Comparison of ENCODE assay signal across 18 cellular contexts in genomic region chr22:30755760-30756124, GRCh38.
DNase-seq lines count a peak whose midpoint lies in the region; ATAC-seq and TF ChIP-seq lines count a peak whose summit lies in the region.
"Had no signal": no experiment of that assay in that cellular context is flagged by ENCODE, and none has a peak within 500 bp of the region (broad histone marks: within the 10 kb centered on the region; RNA-seq: fewer than 3 reads in every experiment).

No MANE protein-coding gene starts in this region.

- H3K4me1 Mint-ChIP-seq in HFFc6 (ENCODE audit: low read depth): peaks cover 25% of the 10 kb centered on the region; the same call in 1 of the 2 replicates
- no peaks in the 10 kb centered on the region for H3K4me1 Mint-ChIP-seq in stimulated activated memory B cell treated with anti-CD40 and anti-IgM and Interleukin-4, amounts not matched to agents 10 μg/mL and 1 μg/mL and 100 μg/mL, for 72 hours
- H3K4me1 Mint-ChIP-seq: activated naive CD8-positive, alpha-beta T cell treated with anti-CD3 and anti-CD28 coated beads, Interleukin-2, amount 50 U/mL, for 24 hours; immature natural killer cell had no signal

- no peaks in the 10 kb centered on the region for H3K9me3 ChIP-seq in RWPE2 (ENCODE audit: severe bottlenecking)
- no peaks in the 10 kb centered on the region for H3K9me3 ChIP-seq in MM.1S (replicated peaks; ENCODE audit: insufficient read depth, low read length)

- no peak overlapping the region for H3K4me2 ChIP-seq in MM.1S (ENCODE audit: low read depth, low read length)

- no peaks in the 10 kb centered on the region for H3K9me3 Mint-ChIP-seq in HFFc6
- H3K9me3 Mint-ChIP-seq in stimulated activated memory B cell treated with anti-CD40 and anti-IgM and Interleukin-4, amounts not matched to agents 10 μg/mL and 1 μg/mL and 100 μg/mL, for 72 hours: peaks cover 4% of the 10 kb centered on the region
- H3K9me3 Mint-ChIP-seq: activated naive CD8-positive, alpha-beta T cell treated with anti-CD3 and anti-CD28 coated beads, Interleukin-2, amount 50 U/mL, for 24 hours; activated T-cell treated with anti-CD3 and anti-CD28 coated beads, Interleukin-2, amount 50 U/mL, for 4 hours; dendritic cell treated with granulocyte-macrophage colony-stimulating factor and Interleukin-4, amounts not matched to agents 40 ng/mL and 50 ng/mL, for 4 days; immature natural killer cell; T-helper 1 cell treated with Interleukin-12 subunit alpha and Interleukin-12 subunit beta and Interleukin-4 antibody, amounts not matched to agents 30 μg/mL and 1 μg/mL, for 36 hours had no signal

- no peaks in the 10 kb centered on the region for H4K20me1 ChIP-seq in MM.1S (ENCODE audit: insufficient read depth, low read length)

- no peak for DNase-seq in HFFc6
- no peak for DNase-seq in RWPE2 (ENCODE audit: low spot score)
- no peak for DNase-seq in left colon
- DNase-seq in MM.1S: no peak
- DNase-seq in NCI-H345 (lab: John Stamatoyannopoulos, UW): no peak
- DNase-seq in NCI-H1694 treated with DMSO at 0.1 percent for 48 hours (lab: John Stamatoyannopoulos, UW): no peak
- DNase-seq: GF-D8, NCI-H2107 had no signal

- H3K36me3 ChIP-seq in RWPE2 (ENCODE audit: low read depth) (no peaks in the 10 kb centered on the region), MM.1S (replicated peaks; ENCODE audit: insufficient read depth, low read length) (no peaks in the 10 kb centered on the region)

- no peaks in the 10 kb centered on the region for H3K9me2 ChIP-seq in MM.1S (replicated peaks; ENCODE audit: insufficient read depth, low read length)

- H3K79me2 ChIP-seq in MM.1S (ENCODE audit: low read length): no peaks in the 10 kb centered on the region

- H3K4me3 Mint-ChIP-seq in HFFc6: no peak overlapping the region
- H3K4me3 Mint-ChIP-seq in stimulated activated memory B cell treated with anti-CD40 and anti-IgM and Interleukin-4, amounts not matched to agents 10 μg/mL and 1 μg/mL and 100 μg/mL, for 72 hours: no peak overlapping the region
- H3K4me3 Mint-ChIP-seq: activated CD8-positive, alpha-beta memory T cell treated with anti-CD3 and anti-CD28 coated beads, Interleukin-2, amount 10 ng/mL, durations not matched to agents 7 days and 5 days; activated naive CD8-positive, alpha-beta T cell treated with anti-CD3 and anti-CD28 coated beads, Interleukin-2, amount 50 U/mL, for 24 hours; activated T-cell treated with anti-CD3 and anti-CD28 coated beads, Interleukin-2, amount 50 U/mL, for 4 hours; dendritic cell treated with granulocyte-macrophage colony-stimulating factor and Interleukin-4, amounts not matched to agents 40 ng/mL and 50 ng/mL, for 4 days; immature natural killer cell; T-helper 1 cell treated with Interleukin-12 subunit alpha and Interleukin-12 subunit beta and Interleukin-4 antibody, amounts not matched to agents 30 μg/mL and 1 μg/mL, for 36 hours had no signal

- H3K4me3 ChIP-seq in RWPE2 (ENCODE audit: severe bottlenecking) (no peak overlapping the region), MM.1S (ENCODE audit: low read length) (no peak overlapping the region)
- H3K4me3 ChIP-seq: GM23248, SK-N-MC had no signal

- peaks cover 10% of the 10 kb centered on the region for H3K27me3 Mint-ChIP-seq in HFFc6 (ENCODE audit: insufficient read depth)
- peaks cover 19% of the 10 kb centered on the region for H3K27me3 Mint-ChIP-seq in stimulated activated memory B cell treated with anti-CD40 and anti-IgM and Interleukin-4, amounts not matched to agents 10 μg/mL and 1 μg/mL and 100 μg/mL, for 72 hours
- H3K27me3 Mint-ChIP-seq: activated CD8-positive, alpha-beta memory T cell treated with anti-CD3 and anti-CD28 coated beads, Interleukin-2, amount 10 ng/mL, durations not matched to agents 7 days and 5 days; activated naive CD8-positive, alpha-beta T cell treated with anti-CD3 and anti-CD28 coated beads, Interleukin-2, amount 50 U/mL, for 24 hours had no signal

- TF ChIP-seq CTCF in HFFc6 (IDR thresholded peaks at IDR 0.05): peak; percentile 48
- peak; percentile 50 for TF ChIP-seq CTCF in RWPE2 (IDR thresholded peaks at IDR 0.05; ENCODE audit: poor library complexity, severe bottlenecking)
- no peak for TF ChIP-seq CTCF in MM.1S (IDR thresholded peaks at IDR 0.05; ENCODE audit: low read length)

- no peaks in the 10 kb centered on the region for H3F3A ChIP-seq in MM.1S (ENCODE audit: insufficient read depth, low read length)

- H3K36me3 Mint-ChIP-seq in HFFc6 (ENCODE audit: low read depth): no peaks in the 10 kb centered on the region
- no peaks in the 10 kb centered on the region for H3K36me3 Mint-ChIP-seq in stimulated activated memory B cell treated with anti-CD40 and anti-IgM and Interleukin-4, amounts not matched to agents 10 μg/mL and 1 μg/mL and 100 μg/mL, for 72 hours
- H3K36me3 Mint-ChIP-seq: immature natural killer cell had no signal

- H3K4me1 ChIP-seq in RWPE2 (ENCODE audit: insufficient read depth, poor library complexity, severe bottlenecking): no peaks in the 10 kb centered on the region
- H3K4me1 ChIP-seq in MM.1S (ENCODE audit: low read length): peaks cover 12% of the 10 kb centered on the region

- no peak overlapping the region for H3K27ac ChIP-seq in RWPE2 (ENCODE audit: poor library complexity, severe bottlenecking)
- H3K27ac ChIP-seq in MM.1S (ENCODE audit: low read length): no peak overlapping the region
- H3K27ac ChIP-seq: GM23248, SK-N-MC had no signal

- no peak overlapping the region for H3K9ac ChIP-seq in MM.1S (ENCODE audit: low read length)
- H3K9ac ChIP-seq: GM23248 had no signal

- ATAC-seq in RWPE2 (ENCODE audit: low read depth) (peak; percentile 17; the same call in 1 of the 3 replicates), left colon (peak; percentile 6), GM21447 (IDR thresholded peaks at IDR 0.05; ENCODE audit: unreplicated experiment) (no peak)
- peak; percentile 25 for ATAC-seq in stimulated activated memory B cell treated with anti-CD40 and anti-IgM and Interleukin-4, amounts not matched to agents 10 μg/mL and 1 μg/mL and 100 μg/mL, for 72 hours

- intact Hi-C loops in left colon (cut with DNase I, micrococcal nuclease): loop anchor here in 1 of 2 donors (5.0 kb wide), 1 partner anchor 123 kb away; no protein-coding TSS in a partner anchor

- H3K27me3 ChIP-seq in RWPE2 (ENCODE audit: insufficient read depth, poor library complexity, severe bottlenecking): no peaks in the 10 kb centered on the region
- H3K27me3 ChIP-seq in MM.1S (replicated peaks; ENCODE audit: insufficient read depth, low read length): no peaks in the 10 kb centered on the region

- H3K27ac Mint-ChIP-seq in HFFc6: no peak overlapping the region
- H3K27ac Mint-ChIP-seq in stimulated activated memory B cell treated with anti-CD40 and anti-IgM and Interleukin-4, amounts not matched to agents 10 μg/mL and 1 μg/mL and 100 μg/mL, for 72 hours: no peak overlapping the region
- H3K27ac Mint-ChIP-seq: activated CD8-positive, alpha-beta memory T cell treated with anti-CD3 and anti-CD28 coated beads, Interleukin-2, amount 10 ng/mL, durations not matched to agents 7 days and 5 days; activated naive CD8-positive, alpha-beta T cell treated with anti-CD3 and anti-CD28 coated beads, Interleukin-2, amount 50 U/mL, for 24 hours; dendritic cell treated with granulocyte-macrophage colony-stimulating factor and Interleukin-4, amounts not matched to agents 40 ng/mL and 50 ng/mL, for 4 days; T-helper 1 cell treated with Interleukin-12 subunit alpha and Interleukin-12 subunit beta and Interleukin-4 antibody, amounts not matched to agents 30 μg/mL and 1 μg/mL, for 36 hours had no signal

- no peak overlapping the region for H2AFZ ChIP-seq in MM.1S (ENCODE audit: low read length)
